ENCODE assay signal across 29 cellular contexts in the genomic region with DNA sequence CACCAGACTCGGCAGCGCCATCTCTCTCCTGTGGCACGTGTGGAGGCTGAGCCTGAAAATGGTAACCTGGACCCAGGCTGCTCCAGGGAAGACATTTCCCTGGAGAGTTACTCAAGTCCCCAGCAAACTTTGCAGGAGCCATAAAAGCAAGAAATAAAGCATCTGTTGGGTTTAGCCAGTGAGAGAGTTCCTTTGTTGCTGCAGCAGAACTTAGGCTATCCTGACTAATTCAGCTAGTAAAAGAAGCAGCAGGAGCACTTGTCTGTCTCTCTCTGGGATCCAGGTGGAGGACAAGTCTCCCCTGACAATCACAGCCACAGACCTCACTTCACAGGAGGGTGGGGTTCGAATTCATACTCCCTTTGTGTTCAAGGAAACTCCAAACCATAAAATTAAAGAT.
"Had no signal": no experiment of that assay in that cellular context is flagged by ENCODE, and none has a peak within 500 bp of the region (broad histone marks: within the 10 kb centered on the region; RNA-seq: fewer than 3 reads in every experiment).

No MANE protein-coding gene starts in this region.

- H3K36me3 ChIP-seq: ascending aorta, cardiac muscle cell, MG63 had no signal

- H3K27ac ChIP-seq: ascending aorta, cardiac muscle cell, VCaP had no signal

- H3K4me3 Mint-ChIP-seq: activated B cell treated with CpG ODN at 0.5 μM for 24 hours; activated CD4-positive, alpha-beta T cell treated with anti-CD3 and anti-CD28 coated beads, Interleukin-2, amount 10 ng/mL, durations not matched to agents 24 days and 14 days; activated CD8-positive, alpha-beta T cell treated with anti-CD3 and anti-CD28 coated beads for 36 hours; activated naive CD8-positive, alpha-beta T cell; activated T-cell treated with anti-CD3 and anti-CD28 coated beads, Interleukin-2, amount 50 U/mL, for 72 hours; activated T-helper 17 cell treated with anti-CD3 and anti-CD28 coated beads, Interleukin-2, amount 50 U/mL, for 72 hours had no signal

- DNase-seq: activated CD4-positive, alpha-beta T cell treated with anti-CD3 and anti-CD28 coated beads, Interleukin-2, amount 10 ng/mL, durations not matched to agents 24 days and 14 days; activated CD4-positive, alpha-beta T cell treated with anti-CD3 and anti-CD28 coated beads, Interleukin-2, amount 50 U/mL, for 4 hours; activated CD8-positive, alpha-beta T cell treated with anti-CD3 and anti-CD28 coated beads for 36 hours; activated gamma-delta T cell; activated naive CD4-positive, alpha-beta T cell treated with Interleukin-2 at 50 U/mL for 16 hours; activated T-cell treated with anti-CD3 and anti-CD28 coated beads, Interleukin-2, amount 50 U/mL, for 1 hour; activated T-cell treated with anti-CD3 and anti-CD28 coated beads, Interleukin-2, amount 50 U/mL, for 72 hours; amygdala; Kasumi-1; KG1; MG63; NCI-H1092; NCI-H1436 treated with DMSO at 0.1 percent for 48 hours; NCI-H1694 treated with DMSO at 0.1 percent for 48 hours; NCI-H2029; NCI-H345; NCI-H524 treated with DMSO at 0.1 percent for 48 hours; Right ventricle myocardium superior; SW 1271; T-helper 1 cell; T-helper 2 cell; T-helper 9 cell had no signal

- H3K4me3 ChIP-seq: ascending aorta, cardiac muscle cell, MG63 had no signal

- ATAC-seq: activated CD8-positive, alpha-beta T cell treated with anti-CD3 and anti-CD28 coated beads for 36 hours; activated T-cell treated with anti-CD3 and anti-CD28 coated beads, Interleukin-2, amount 50 U/mL, for 72 hours; activated T-helper 17 cell treated with anti-CD3 and anti-CD28 coated beads, Interleukin-2, amount 50 U/mL, for 72 hours had no signal

- H3K27me3 Mint-ChIP-seq: activated B cell treated with CpG ODN at 0.5 μM for 24 hours had no signal

- H3K9me3 ChIP-seq: MG63 had no signal

- H3K27ac Mint-ChIP-seq: activated B cell treated with CpG ODN at 0.5 μM for 24 hours; activated CD4-positive, alpha-beta T cell treated with anti-CD3 and anti-CD28 coated beads, Interleukin-2, amount 10 ng/mL, durations not matched to agents 24 days and 14 days; activated CD8-positive, alpha-beta T cell treated with anti-CD3 and anti-CD28 coated beads for 36 hours; activated naive CD8-positive, alpha-beta T cell; activated T-cell treated with anti-CD3 and anti-CD28 coated beads, Interleukin-2, amount 50 U/mL, for 72 hours; activated T-helper 17 cell treated with anti-CD3 and anti-CD28 coated beads, Interleukin-2, amount 50 U/mL, for 72 hours had no signal

- H3K36me3 Mint-ChIP-seq: activated naive CD8-positive, alpha-beta T cell had no signal

- H3K4me1 Mint-ChIP-seq: activated B cell treated with CpG ODN at 0.5 μM for 24 hours; activated CD4-positive, alpha-beta T cell treated with anti-CD3 and anti-CD28 coated beads, Interleukin-2, amount 10 ng/mL, durations not matched to agents 24 days and 14 days; activated T-helper 17 cell treated with anti-CD3 and anti-CD28 coated beads, Interleukin-2, amount 50 U/mL, for 72 hours had no signal

- FAIRE-seq: RCC 7860 had no signal

- H3K27me3 ChIP-seq: ascending aorta, cardiac muscle cell, MG63 had no signal

- H3K4me1 ChIP-seq: ascending aorta had no signal
